ENCODE assay signal across 2 cellular contexts in the genomic region with DNA sequence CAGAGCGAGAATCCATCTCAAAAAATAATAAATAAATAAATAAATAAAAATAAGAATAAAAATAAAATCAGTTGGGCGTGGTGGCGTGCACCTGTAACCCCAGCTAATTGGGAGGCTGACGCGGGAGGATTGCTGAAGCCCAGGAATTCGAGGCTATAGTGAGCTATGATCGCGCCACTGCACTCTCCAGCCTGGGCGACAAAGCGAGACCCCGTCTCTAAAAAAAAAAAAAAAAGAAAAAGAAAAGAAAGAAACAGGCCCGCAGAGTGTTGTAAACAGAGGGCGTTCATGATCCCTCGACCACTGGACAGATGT.
TF ChIP-seq lines count a peak whose summit lies in the region.

No MANE protein-coding gene starts in this region.

TF ChIP-seq in SK-N-SH, 30 proteins besides CTCF, POLR2A, EP300 and RAD21:
- no peak for TF ChIP-seq TEAD4 (IDR thresholded peaks at IDR 0.05; ENCODE audit: borderline replicate concordance, insufficient read depth)
- no peak for TF ChIP-seq GATA2 (CRISPR knock-in tag; IDR thresholded peaks at IDR 0.05)
- TF ChIP-seq CHD2 (IDR thresholded peaks at IDR 0.05; ENCODE audit: low read length, partially characterized antibody): no peak
- TF ChIP-seq RCOR1 (IDR thresholded peaks at IDR 0.05; ENCODE audit: low read length): no peak
- TF ChIP-seq PBX3 (IDR thresholded peaks at IDR 0.05): no peak
- TF ChIP-seq, protein P1, sequence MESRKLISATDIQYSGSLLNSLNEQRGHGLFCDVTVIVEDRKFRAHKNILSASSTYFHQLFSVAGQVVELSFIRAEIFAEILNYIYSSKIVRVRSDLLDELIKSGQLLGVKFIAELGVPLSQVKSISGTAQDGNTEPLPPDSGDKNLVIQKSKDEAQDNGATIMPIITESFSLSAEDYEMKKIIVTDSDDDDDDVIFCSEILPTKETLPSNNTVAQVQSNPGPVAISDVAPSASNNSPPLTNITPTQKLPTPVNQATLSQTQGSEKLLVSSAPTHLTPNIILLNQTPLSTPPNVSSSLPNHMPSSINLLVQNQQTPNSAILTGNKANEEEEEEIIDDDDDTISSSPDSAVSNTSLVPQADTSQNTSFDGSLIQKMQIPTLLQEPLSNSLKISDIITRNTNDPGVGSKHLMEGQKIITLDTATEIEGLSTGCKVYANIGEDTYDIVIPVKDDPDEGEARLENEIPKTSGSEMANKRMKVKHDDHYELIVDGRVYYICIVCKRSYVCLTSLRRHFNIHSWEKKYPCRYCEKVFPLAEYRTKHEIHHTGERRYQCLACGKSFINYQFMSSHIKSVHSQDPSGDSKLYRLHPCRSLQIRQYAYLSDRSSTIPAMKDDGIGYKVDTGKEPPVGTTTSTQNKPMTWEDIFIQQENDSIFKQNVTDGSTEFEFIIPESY (IDR thresholded peaks at IDR 0.05; ENCODE audit: borderline replicate concordance, low read depth): no peak
- no peak for TF ChIP-seq SMC3 (IDR thresholded peaks at IDR 0.05; ENCODE audit: low read depth, low read length)
- no peak for TF ChIP-seq JUND (IDR thresholded peaks at IDR 0.05)
- no peak for TF ChIP-seq ELF1 (IDR thresholded peaks at IDR 0.05)
- no peak for TF ChIP-seq TCF12 (IDR thresholded peaks at IDR 0.05)
- no peak for TF ChIP-seq TAF1 (IDR thresholded peaks at IDR 0.05; ENCODE audit: borderline replicate concordance, low read depth, low read length)
- TF ChIP-seq NFIC (IDR thresholded peaks at IDR 0.05; ENCODE audit: borderline replicate concordance): no peak
- no peak for TF ChIP-seq GABPA (IDR thresholded peaks at IDR 0.05; ENCODE audit: low read depth)
- TF ChIP-seq RXRA (IDR thresholded peaks at IDR 0.05; ENCODE audit: borderline replicate concordance, low read depth): no peak
- TF ChIP-seq, protein P2, sequence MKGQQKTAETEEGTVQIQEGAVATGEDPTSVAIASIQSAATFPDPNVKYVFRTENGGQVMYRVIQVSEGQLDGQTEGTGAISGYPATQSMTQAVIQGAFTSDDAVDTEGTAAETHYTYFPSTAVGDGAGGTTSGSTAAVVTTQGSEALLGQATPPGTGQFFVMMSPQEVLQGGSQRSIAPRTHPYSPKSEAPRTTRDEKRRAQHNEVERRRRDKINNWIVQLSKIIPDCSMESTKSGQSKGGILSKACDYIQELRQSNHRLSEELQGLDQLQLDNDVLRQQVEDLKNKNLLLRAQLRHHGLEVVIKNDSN (IDR thresholded peaks at IDR 0.05; ENCODE audit: borderline replicate concordance, low read depth): no peak
- no peak for TF ChIP-seq YY1 (IDR thresholded peaks at IDR 0.05; ENCODE audit: low read depth)
- no peak for TF ChIP-seq IRF3 (IDR thresholded peaks at IDR 0.05; ENCODE audit: low read depth, low read length)
- TF ChIP-seq POLR2AphosphoS5 (IDR thresholded peaks at IDR 0.05; ENCODE audit: low read depth, low read length): no peak
- TF ChIP-seq EZH2phosphoT487 (IDR thresholded peaks at IDR 0.05; ENCODE audit: borderline replicate concordance, low read depth): no peak

TF ChIP-seq in SK-N-SH treated with all-trans-retinoic acid at 6 μM for 48 hours, 23 proteins besides CTCF, POLR2A, EP300 and RAD21:
- TF ChIP-seq ZNF70 (CRISPR knock-in tag; IDR thresholded peaks at IDR 0.05): no peak
- no peak for TF ChIP-seq ZNF565 (CRISPR knock-in tag; conservative IDR thresholded peaks at IDR 0.05; ENCODE audit: low read depth)
- no peak for TF ChIP-seq SNAI2 (CRISPR knock-in tag; IDR thresholded peaks at IDR 0.05)
- TF ChIP-seq, protein P3, sequence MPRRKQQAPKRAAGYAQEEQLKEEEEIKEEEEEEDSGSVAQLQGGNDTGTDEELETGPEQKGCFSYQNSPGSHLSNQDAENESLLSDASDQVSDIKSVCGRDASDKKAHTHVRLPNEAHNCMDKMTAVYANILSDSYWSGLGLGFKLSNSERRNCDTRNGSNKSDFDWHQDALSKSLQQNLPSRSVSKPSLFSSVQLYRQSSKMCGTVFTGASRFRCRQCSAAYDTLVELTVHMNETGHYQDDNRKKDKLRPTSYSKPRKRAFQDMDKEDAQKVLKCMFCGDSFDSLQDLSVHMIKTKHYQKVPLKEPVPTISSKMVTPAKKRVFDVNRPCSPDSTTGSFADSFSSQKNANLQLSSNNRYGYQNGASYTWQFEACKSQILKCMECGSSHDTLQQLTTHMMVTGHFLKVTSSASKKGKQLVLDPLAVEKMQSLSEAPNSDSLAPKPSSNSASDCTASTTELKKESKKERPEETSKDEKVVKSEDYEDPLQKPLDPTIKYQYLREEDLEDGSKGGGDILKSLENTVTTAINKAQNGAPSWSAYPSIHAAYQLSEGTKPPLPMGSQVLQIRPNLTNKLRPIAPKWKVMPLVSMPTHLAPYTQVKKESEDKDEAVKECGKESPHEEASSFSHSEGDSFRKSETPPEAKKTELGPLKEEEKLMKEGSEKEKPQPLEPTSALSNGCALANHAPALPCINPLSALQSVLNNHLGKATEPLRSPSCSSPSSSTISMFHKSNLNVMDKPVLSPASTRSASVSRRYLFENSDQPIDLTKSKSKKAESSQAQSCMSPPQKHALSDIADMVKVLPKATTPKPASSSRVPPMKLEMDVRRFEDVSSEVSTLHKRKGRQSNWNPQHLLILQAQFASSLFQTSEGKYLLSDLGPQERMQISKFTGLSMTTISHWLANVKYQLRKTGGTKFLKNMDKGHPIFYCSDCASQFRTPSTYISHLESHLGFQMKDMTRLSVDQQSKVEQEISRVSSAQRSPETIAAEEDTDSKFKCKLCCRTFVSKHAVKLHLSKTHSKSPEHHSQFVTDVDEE (CRISPR knock-in tag; IDR thresholded peaks at IDR 0.05): no peak
- no peak for TF ChIP-seq CREB5 (CRISPR knock-in tag; IDR thresholded peaks at IDR 0.05; ENCODE audit: low read depth)
- no peak for TF ChIP-seq RARB (CRISPR knock-in tag; IDR thresholded peaks at IDR 0.05)
